ENCODE assay signal across 33 cellular contexts in genomic region chr1:119652587-119652986, GRCh38.
"Had no signal": no experiment of that assay in that cellular context is flagged by ENCODE, and none has a peak within 500 bp of the region (broad histone marks: within the 10 kb centered on the region; RNA-seq: fewer than 3 reads in every experiment).

No MANE protein-coding gene starts in this region.

- H3K27ac ChIP-seq: adrenal gland, cardiac muscle cell, esophagus squamous epithelium, gastroesophageal sphincter had no signal

- H3K4me3 Mint-ChIP-seq: activated CD4-positive, alpha-beta memory T cell treated with anti-CD3 and anti-CD28 coated beads for 36 hours; activated CD4-positive, alpha-beta T cell treated with anti-CD3 and anti-CD28 coated beads for 36 hours; activated CD4-positive, alpha-beta T cell treated with anti-CD3 and anti-CD28 coated beads, Interleukin-2, amount 10 ng/mL, durations not matched to agents 24 days and 14 days; activated CD8-positive, alpha-beta memory T cell treated with anti-CD3 and anti-CD28 coated beads, Interleukin-2, amount 10 ng/mL, durations not matched to agents 7 days and 5 days; activated CD8-positive, alpha-beta T cell treated with anti-CD3 and anti-CD28 coated beads, Interleukin-2, amount 10 ng/mL, durations not matched to agents 7 days and 5 days; activated naive CD4-positive, alpha-beta T cell treated with anti-CD3 and anti-CD28 coated beads for 36 hours; activated naive CD4-positive, alpha-beta T cell treated with anti-CD3 and anti-CD28 coated beads, Interleukin-2, amount 50 U/mL, for 24 hours; activated naive CD8-positive, alpha-beta T cell treated with anti-CD3 and anti-CD28 coated beads for 36 hours; activated naive CD8-positive, alpha-beta T cell treated with anti-CD3 and anti-CD28 coated beads, Interleukin-2, amount 50 U/mL, for 24 hours; activated T-helper 1 cell treated with anti-CD3 and anti-CD28 coated beads, Interleukin-12 subunit alpha, Interleukin-12 subunit beta, Interleukin-2, Interleukin-4 antibody, amounts not matched to agents 30 ng/mL and 10 ng/mL and 1 ng/mL, durations not matched to agents 14 hours and 24 hours and 36 hours; brain; central memory CD8-positive, alpha-beta T cell; effector memory CD8-positive, alpha-beta T cell had no signal

- H3K27ac Mint-ChIP-seq: activated CD4-positive, alpha-beta memory T cell treated with anti-CD3 and anti-CD28 coated beads for 36 hours; activated CD4-positive, alpha-beta T cell treated with anti-CD3 and anti-CD28 coated beads for 36 hours; activated CD4-positive, alpha-beta T cell treated with anti-CD3 and anti-CD28 coated beads, Interleukin-2, amount 10 ng/mL, durations not matched to agents 24 days and 14 days; activated CD8-positive, alpha-beta memory T cell treated with anti-CD3 and anti-CD28 coated beads, Interleukin-2, amount 10 ng/mL, durations not matched to agents 7 days and 5 days; activated CD8-positive, alpha-beta T cell treated with anti-CD3 and anti-CD28 coated beads, Interleukin-2, amount 10 ng/mL, durations not matched to agents 7 days and 5 days; activated naive CD4-positive, alpha-beta T cell treated with anti-CD3 and anti-CD28 coated beads for 36 hours; activated naive CD4-positive, alpha-beta T cell treated with anti-CD3 and anti-CD28 coated beads, Interleukin-2, amount 50 U/mL, for 24 hours; activated naive CD8-positive, alpha-beta T cell treated with anti-CD3 and anti-CD28 coated beads for 36 hours; activated naive CD8-positive, alpha-beta T cell treated with anti-CD3 and anti-CD28 coated beads, Interleukin-2, amount 50 U/mL, for 24 hours; activated T-helper 1 cell treated with anti-CD3 and anti-CD28 coated beads, Interleukin-12 subunit alpha, Interleukin-12 subunit beta, Interleukin-2, Interleukin-4 antibody, amounts not matched to agents 30 ng/mL and 10 ng/mL and 1 ng/mL, durations not matched to agents 14 hours and 24 hours and 36 hours; activated T-helper 2 cell treated with anti-CD3 and anti-CD28 coated beads, Interferon-gamma antibody, Interleukin-2, Interleukin-4, amounts not matched to agents 10 μg/mL and 5 μg/mL and 100 μg/mL, durations not matched to agents 14 hours and 24 hours and 36 hours; effector memory CD8-positive, alpha-beta T cell had no signal

- H3K36me3 Mint-ChIP-seq: activated CD4-positive, alpha-beta memory T cell treated with anti-CD3 and anti-CD28 coated beads for 36 hours; activated CD8-positive, alpha-beta memory T cell treated with anti-CD3 and anti-CD28 coated beads, Interleukin-2, amount 10 ng/mL, durations not matched to agents 7 days and 5 days; activated naive CD4-positive, alpha-beta T cell treated with anti-CD3 and anti-CD28 coated beads, Interleukin-2, amount 50 U/mL, for 24 hours; activated naive CD8-positive, alpha-beta T cell treated with anti-CD3 and anti-CD28 coated beads for 36 hours; brain had no signal

- H3K4me1 Mint-ChIP-seq: activated naive CD4-positive, alpha-beta T cell treated with anti-CD3 and anti-CD28 coated beads, Interleukin-2, amount 50 U/mL, for 24 hours had no signal

- H3K4me3 ChIP-seq: adrenal gland, breast epithelium, cardiac muscle cell, esophagus squamous epithelium, gastroesophageal sphincter had no signal

- H3K36me3 ChIP-seq: adrenal gland, breast epithelium, cardiac muscle cell, esophagus squamous epithelium, gastroesophageal sphincter had no signal

- H3K9me3 Mint-ChIP-seq: activated CD4-positive, alpha-beta memory T cell treated with anti-CD3 and anti-CD28 coated beads for 36 hours; activated CD4-positive, alpha-beta T cell treated with anti-CD3 and anti-CD28 coated beads, Interleukin-2, amount 10 ng/mL, durations not matched to agents 24 days and 14 days; activated naive CD4-positive, alpha-beta T cell treated with anti-CD3 and anti-CD28 coated beads for 36 hours; activated naive CD4-positive, alpha-beta T cell treated with anti-CD3 and anti-CD28 coated beads, Interleukin-2, amount 50 U/mL, for 24 hours; activated naive CD8-positive, alpha-beta T cell treated with anti-CD3 and anti-CD28 coated beads for 36 hours; activated naive CD8-positive, alpha-beta T cell treated with anti-CD3 and anti-CD28 coated beads, Interleukin-2, amount 50 U/mL, for 24 hours; activated T-helper 1 cell treated with anti-CD3 and anti-CD28 coated beads, Interleukin-12 subunit alpha, Interleukin-12 subunit beta, Interleukin-2, Interleukin-4 antibody, amounts not matched to agents 30 ng/mL and 10 ng/mL and 1 ng/mL, durations not matched to agents 14 hours and 24 hours and 36 hours; activated T-helper 2 cell treated with anti-CD3 and anti-CD28 coated beads, Interferon-gamma antibody, Interleukin-2, Interleukin-4, amounts not matched to agents 10 μg/mL and 5 μg/mL and 100 μg/mL, durations not matched to agents 14 hours and 24 hours and 36 hours; central memory CD8-positive, alpha-beta T cell; effector memory CD8-positive, alpha-beta T cell had no signal

- H3K9me3 ChIP-seq: adrenal gland, breast epithelium, esophagus squamous epithelium, gastroesophageal sphincter had no signal

- DNase-seq: activated CD4-positive, alpha-beta memory T cell treated with anti-CD3 and anti-CD28 coated beads for 36 hours; activated CD4-positive, alpha-beta T cell treated with anti-CD3 and anti-CD28 coated beads for 36 hours; activated CD4-positive, alpha-beta T cell treated with anti-CD3 and anti-CD28 coated beads, Interleukin-2, amount 10 ng/mL, durations not matched to agents 24 days and 14 days; activated CD4-positive, CD25-positive, alpha-beta regulatory T cell; activated CD4-positive, CD25-positive, alpha-beta regulatory T cell treated with anti-CD3 and anti-CD28 coated beads, Interleukin-2, amount 50 U/mL, for 72 hours; activated CD8-positive, alpha-beta memory T cell treated with anti-CD3 and anti-CD28 coated beads, Interleukin-2, amount 10 ng/mL, durations not matched to agents 7 days and 5 days; activated CD8-positive, alpha-beta memory T cell treated with anti-CD3 and anti-CD28 coated beads, Interleukin-2, amount 50 U/mL, for 4 hours; activated CD8-positive, alpha-beta T cell treated with anti-CD3 and anti-CD28 coated beads, Interleukin-2, amount 10 ng/mL, durations not matched to agents 7 days and 5 days; activated effector memory CD4-positive, alpha-beta T cell treated with anti-CD3 and anti-CD28 coated beads, Interleukin-2, amount 50 U/mL, for 16 hours; activated naive CD4-positive, alpha-beta T cell treated with anti-CD3 and anti-CD28 coated beads for 36 hours; activated naive CD8-positive, alpha-beta T cell treated with anti-CD3 and anti-CD28 coated beads for 36 hours; activated naive CD8-positive, alpha-beta T cell treated with anti-CD3 and anti-CD28 coated beads, Interleukin-2, amount 50 U/mL, for 24 hours; activated T-cell treated with anti-CD3 and anti-CD28 coated beads, Interleukin-2, amount 50 U/mL, for 1 hour; activated T-cell treated with anti-CD3 and anti-CD28 coated beads, Interleukin-2, amount 50 U/mL, for 48 hours; adrenal gland; amygdala; aorta; cortex of kidney; dermis blood vessel endothelial cell; effector CD4-positive, alpha-beta T cell; effector memory CD8-positive, alpha-beta T cell; esophagus squamous epithelium; foreskin melanocyte; head of caudate nucleus; T-helper 2 cell had no signal

- H3K27me3 ChIP-seq: adrenal gland, breast epithelium, cardiac muscle cell, esophagus squamous epithelium had no signal
